In the genomic region with DNA sequence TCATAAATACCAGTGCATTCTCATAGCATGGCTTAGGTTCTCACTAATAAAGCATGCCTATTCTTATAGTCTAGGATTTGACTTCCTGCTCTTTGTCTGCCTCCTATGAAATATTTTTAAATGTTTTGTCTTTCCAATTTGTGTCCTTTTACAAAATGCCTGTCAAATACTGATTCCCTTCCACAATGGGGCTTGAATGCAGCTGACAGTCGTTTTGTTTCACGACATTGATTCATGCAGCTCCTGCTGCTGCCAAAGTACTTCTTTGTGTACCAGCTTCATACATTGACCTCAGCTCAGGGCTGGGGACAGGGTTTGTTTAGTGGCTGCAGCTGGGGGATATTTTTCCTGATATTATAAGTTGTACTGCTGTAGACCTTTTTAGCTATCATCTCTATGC, we compare ENCODE assay signal across 21 cellular contexts.
DNase-seq lines count a peak whose midpoint lies in the region; ATAC-seq, FAIRE-seq and TF ChIP-seq lines count a peak whose summit lies in the region.
"Had no signal": no experiment of that assay in that cellular context is flagged by ENCODE, and none has a peak within 500 bp of the region (broad histone marks: within the 10 kb centered on the region; RNA-seq: fewer than 3 reads in every experiment).

No MANE protein-coding gene starts in this region.

- FAIRE-seq in K562 (lab: Jason Lieb, UNC), result no peak

- TF ChIP-seq POLR2A in K562 (conservative IDR thresholded peaks at IDR 0.05), result no peak

- H3K79me2 ChIP-seq in K562 (ENCODE audit: control insufficient read depth, insufficient read depth, low read length) (no peaks in the 10 kb centered on the region), GM23338 (replicated peaks; ENCODE audit: insufficient read depth) (no peaks in the 10 kb centered on the region)

- H3K4me1 Mint-ChIP-seq in GM23338 (peaks cover 4% of the 10 kb centered on the region; the same call in 2 of the 3 replicates), Caco-2 (ENCODE audit: low read depth, unreplicated experiment) (no peaks in the 10 kb centered on the region)
- H3K4me1 Mint-ChIP-seq: CD14-positive monocyte had no signal

- H3K4me3 ChIP-seq in K562 (no peak overlapping the region), GM23338 (no peak overlapping the region), Caco-2 (ENCODE audit: low read depth, low read length) (no peak overlapping the region)
- H3K4me3 ChIP-seq: SK-N-MC had no signal

- H2AFZ ChIP-seq in K562 (ENCODE audit: low read depth, low read length), result peak overlapping the region; percentile 14; the same call in 1 of the 2 replicates
- H2AFZ ChIP-seq in GM23338, result no peak overlapping the region; the same call in 1 of the 2 replicates

- H3F3A ChIP-seq in GM23338 (replicated peaks; ENCODE audit: low read depth), result no peaks in the 10 kb centered on the region

- WGBS in K562 (ENCODE audit: insufficient coverage, low coverage, missing lambda C conversion rate), result 0% methylated on average over 2 of the region's 2 CpGs

- H3K27ac Mint-ChIP-seq in GM23338, result no peak overlapping the region
- H3K27ac Mint-ChIP-seq in Caco-2 (ENCODE audit: unreplicated experiment), result no peak overlapping the region
- H3K27ac Mint-ChIP-seq: CD14-positive monocyte, HFFc6 had no signal

- H3K9me3 Mint-ChIP-seq in GM23338 (no peaks in the 10 kb centered on the region), Caco-2 (ENCODE audit: unreplicated experiment) (no peaks in the 10 kb centered on the region)

- POLR2A ChIA-PET in K562 (lab: Yijun Ruan, JAX) (no interaction called here), Caco-2 (lab: Charles Lee) (no interaction called here)

- H3K27me3 ChIP-seq in K562 (ENCODE audit: control insufficient read depth in 2 of 2, insufficient read depth in 2 of 2, low read length in 2 of 2) (no peaks in the 10 kb centered on the region), GM23338 (ENCODE audit: insufficient read depth) (no peaks in the 10 kb centered on the region), Caco-2 (replicated peaks; ENCODE audit: control insufficient read depth, insufficient read depth, low read length) (no peaks in the 10 kb centered on the region)

- H3K36me3 ChIP-seq in K562 (ENCODE audit: control insufficient read depth, insufficient read depth, low read length) (no peaks in the 10 kb centered on the region), GM23338 (ENCODE audit: insufficient read depth) (no peaks in the 10 kb centered on the region), Caco-2 (ENCODE audit: control insufficient read depth, insufficient read depth, low read length) (no peaks in the 10 kb centered on the region)

- DNase-seq in NCI-H1092 treated with DMSO at 0.1 percent for 48 hours (lab: John Stamatoyannopoulos, UW), result peak; percentile 12
- DNase-seq in NCI-H1092 (lab: John Stamatoyannopoulos, UW), result no peak
- no peak for DNase-seq in K562 (ENCODE audit: extremely low read depth in 1 of 4, low spot score in 3 of 4)
- peak; percentile 8 for DNase-seq in inferior parietal cortex (ENCODE audit: extremely low spot score)
- peak in 12 of 49 donors; percentile 1 to 20 (median 4) for DNase-seq in substantia nigra (lab: John Stamatoyannopoulos, UW)
- DNase-seq in GM23338 (ENCODE audit: low spot score), result no peak
- DNase-seq in Caco-2, result no peak
- no peak for DNase-seq in EL
- DNase-seq: AML-193, DMS79 treated with DMSO at 0.1 percent for 48 hours, H7, HFFc6, Karpas-422, NCI-H1694 treated with DMSO at 0.1 percent for 48 hours, NCI-H2171, NCI-H526, OCI-M1, SHP77 had no signal

- H3K4me1 ChIP-seq in K562 (replicated peaks in 1 of 2; ENCODE audit: control insufficient read depth in 2 of 2, insufficient read depth in 2 of 2, low read length in 2 of 2), result no peaks in the 10 kb centered on the region
- H3K4me1 ChIP-seq in GM23338 (ENCODE audit: insufficient read depth), result no peaks in the 10 kb centered on the region
- H3K4me1 ChIP-seq in Caco-2, result no peaks in the 10 kb centered on the region

- intact Hi-C loops in K562 (cut with micrococcal nuclease), result no loop called here
- intact Hi-C loops in Caco-2 (cut with micrococcal nuclease; ENCODE audit: unreplicated experiment), result no loop called here

- ATAC-seq in K562, result no peak
- no peak for ATAC-seq in GM23338

- no peaks in the 10 kb centered on the region for H3K9me3 ChIP-seq in K562 (replicated peaks; ENCODE audit: control insufficient read depth, insufficient read depth, low read depth, low read length)
- no peaks in the 10 kb centered on the region for H3K9me3 ChIP-seq in Caco-2

- H3K9me2 ChIP-seq in GM23338 (ENCODE audit: insufficient read depth), result peaks cover 3% of the 10 kb centered on the region; the same call in 1 of the 2 replicates

- H4K20me1 ChIP-seq in K562 (replicated peaks; ENCODE audit: control insufficient read depth, insufficient read depth, low read length) (no peaks in the 10 kb centered on the region), GM23338 (replicated peaks; ENCODE audit: insufficient read depth) (no peaks in the 10 kb centered on the region)

- no peak overlapping the region for H3K27ac ChIP-seq in K562 (ENCODE audit: extremely low read depth, low read depth, low read length)
- H3K27ac ChIP-seq in substantia nigra (ENCODE audit: low read depth, low read length, poor library complexity, severe bottlenecking), result peak overlapping the region; percentile 47
- no peak overlapping the region for H3K27ac ChIP-seq in GM23338 (ENCODE audit: low read depth)
- H3K27ac ChIP-seq: 22Rv1, SK-N-MC had no signal

- no peak overlapping the region for H3K4me3 Mint-ChIP-seq in GM23338
- H3K4me3 Mint-ChIP-seq in Caco-2 (ENCODE audit: unreplicated experiment), result no peak overlapping the region
- H3K4me3 Mint-ChIP-seq: CD14-positive monocyte, HFFc6 had no signal

- BruUV-seq in K562 (replicated peaks; lab: Mats Ljungman, UMichigan), result no TSS peak
- BruUV-seq in Caco-2 (replicated peaks; lab: Mats Ljungman, UMichigan), result no TSS peak

- TF ChIP-seq EP300 in K562 (IDR thresholded peaks at IDR 0.05; ENCODE audit: low read length), result no peak

- no peaks in the 10 kb centered on the region for H3K9me1 ChIP-seq in K562 (ENCODE audit: control insufficient read depth, insufficient read depth, low read length)

- in situ Hi-C loops in K562 (cut with MboI), result no loop called here

- no peaks in the 10 kb centered on the region for H3K36me3 Mint-ChIP-seq in GM23338 (ENCODE audit: low read depth)
- H3K36me3 Mint-ChIP-seq in Caco-2 (ENCODE audit: insufficient read depth, unreplicated experiment), result no peaks in the 10 kb centered on the region
- H3K36me3 Mint-ChIP-seq: CD14-positive monocyte had no signal

- TF ChIP-seq RAD21 in K562 (CRISPR knock-in tag; conservative IDR thresholded peaks at IDR 0.05 in 1 of 2, IDR thresholded peaks at IDR 0.05 in 1 of 2), result no peak

- H3K4me2 ChIP-seq in K562 (ENCODE audit: insufficient read depth, low read length) (no peak overlapping the region), GM23338 (no peak overlapping the region)

- H3K27me3 Mint-ChIP-seq in GM23338 (ENCODE audit: insufficient read depth, low read depth, poor library complexity) (no peaks in the 10 kb centered on the region), Caco-2 (ENCODE audit: insufficient read depth, unreplicated experiment) (peaks cover 3% of the 10 kb centered on the region)

- H3K9ac ChIP-seq in K562 (ENCODE audit: insufficient read depth in 1 of 2, low read depth in 2 of 2, low read length in 2 of 2), result no peak overlapping the region

- CTCF ChIA-PET in K562 (lab: Yijun Ruan, JAX; ENCODE audit: low intra/inter-chr PET ratio), result no interaction called here
- CTCF ChIA-PET in Caco-2 (lab: Charles Lee), result no interaction called here

- TF ChIP-seq CTCF in K562 (IDR thresholded peaks at IDR 0.05 in 2 of 3, conservative IDR thresholded peaks at IDR 0.05 in 1 of 3; ENCODE audit: insufficient read depth in 2 of 3, low read depth in 1 of 3, low read length in 3 of 3) (no peak), GM23338 (conservative IDR thresholded peaks at IDR 0.05; ENCODE audit: low read depth in 2 of 2) (no peak), Caco-2 (IDR thresholded peaks at IDR 0.05; ENCODE audit: insufficient read depth in 1 of 2, low read depth in 1 of 2, low read length in 1 of 2, severe bottlenecking in 1 of 2, unreplicated experiment in 1 of 2) (no peak)

TF ChIP-seq in K562, 482 proteins besides CTCF, POLR2A, EP300 and RAD21 (continues in another document):
- TF ChIP-seq, protein P1, sequence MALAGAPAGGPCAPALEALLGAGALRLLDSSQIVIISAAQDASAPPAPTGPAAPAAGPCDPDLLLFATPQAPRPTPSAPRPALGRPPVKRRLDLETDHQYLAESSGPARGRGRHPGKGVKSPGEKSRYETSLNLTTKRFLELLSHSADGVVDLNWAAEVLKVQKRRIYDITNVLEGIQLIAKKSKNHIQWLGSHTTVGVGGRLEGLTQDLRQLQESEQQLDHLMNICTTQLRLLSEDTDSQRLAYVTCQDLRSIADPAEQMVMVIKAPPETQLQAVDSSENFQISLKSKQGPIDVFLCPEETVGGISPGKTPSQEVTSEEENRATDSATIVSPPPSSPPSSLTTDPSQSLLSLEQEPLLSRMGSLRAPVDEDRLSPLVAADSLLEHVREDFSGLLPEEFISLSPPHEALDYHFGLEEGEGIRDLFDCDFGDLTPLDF (CRISPR knock-in tag; IDR thresholded peaks at IDR 0.05), result no peak

TF ChIP-seq in GM23338, 12 proteins besides CTCF, POLR2A, EP300 and RAD21:
- no peak for TF ChIP-seq ZNF114 (CRISPR knock-in tag; IDR thresholded peaks at IDR 0.05)
- TF ChIP-seq STAT1 (IDR thresholded peaks at IDR 0.05; ENCODE audit: unreplicated experiment), result no peak
- no peak for TF ChIP-seq JUNB (IDR thresholded peaks at IDR 0.05; ENCODE audit: unreplicated experiment)
- no peak for TF ChIP-seq POLR2AphosphoS5 (IDR thresholded peaks at IDR 0.05; ENCODE audit: low read depth)

Comparison
In these comparisons a context has a peak if more than half of its experiments do, and no peak if none do; other contexts are left out.
1. DNase-seq: peak in NCI-H1092 treated with DMSO at 0.1 percent for 48 hours (single experiment) and inferior parietal cortex (single experiment); none in NCI-H1092 (single experiment), K562 (0 of 4), GM23338 (single experiment), Caco-2 (0 of 2) and EL (single experiment).